ENCODE assay signal across 1 cellular context in the genomic region with DNA sequence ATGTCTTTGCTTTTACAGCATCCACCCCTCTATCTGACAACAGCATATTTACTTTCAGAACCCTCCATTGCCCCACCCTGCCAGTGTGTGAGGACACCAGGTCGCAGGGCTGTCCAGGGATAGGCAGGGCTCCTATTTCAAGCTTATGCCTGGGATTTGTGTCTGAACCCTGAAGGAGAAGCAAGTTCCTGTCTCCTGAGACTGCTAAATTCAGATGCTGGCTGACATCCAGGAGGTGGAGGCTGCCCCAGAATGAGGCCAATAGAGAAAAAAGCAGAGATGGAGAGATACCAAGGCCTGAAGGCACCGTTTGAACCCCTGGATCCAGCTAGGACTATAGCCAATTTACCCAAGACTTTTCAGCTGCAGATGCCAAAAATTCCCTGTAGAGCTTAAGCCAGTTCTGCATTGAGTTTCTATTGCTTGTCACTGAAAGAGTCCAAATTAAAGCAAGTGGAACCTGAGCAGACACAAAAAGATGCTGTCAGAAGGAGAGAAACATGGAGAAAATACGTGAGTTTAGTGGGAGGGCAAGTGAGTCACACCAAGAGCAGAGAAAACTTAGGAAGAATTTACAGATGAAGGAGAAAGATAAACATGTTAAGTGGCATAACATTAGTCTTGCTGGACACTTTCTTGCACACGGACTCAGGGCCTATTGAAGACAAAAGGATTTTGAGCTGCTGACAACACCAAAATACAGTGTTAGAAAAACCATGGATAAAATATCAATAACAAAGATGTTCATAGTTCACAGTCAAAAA.
A peak's percentile ranks its signal among the peaks of the same experiment; 100 is the strongest.
TF ChIP-seq lines count a peak whose summit lies in the region.

No MANE protein-coding gene starts in this region.

TF ChIP-seq in SK-N-SH, 30 proteins besides CTCF, POLR2A, EP300 and RAD21 (continued from another document):
- TF ChIP-seq, protein P1, sequence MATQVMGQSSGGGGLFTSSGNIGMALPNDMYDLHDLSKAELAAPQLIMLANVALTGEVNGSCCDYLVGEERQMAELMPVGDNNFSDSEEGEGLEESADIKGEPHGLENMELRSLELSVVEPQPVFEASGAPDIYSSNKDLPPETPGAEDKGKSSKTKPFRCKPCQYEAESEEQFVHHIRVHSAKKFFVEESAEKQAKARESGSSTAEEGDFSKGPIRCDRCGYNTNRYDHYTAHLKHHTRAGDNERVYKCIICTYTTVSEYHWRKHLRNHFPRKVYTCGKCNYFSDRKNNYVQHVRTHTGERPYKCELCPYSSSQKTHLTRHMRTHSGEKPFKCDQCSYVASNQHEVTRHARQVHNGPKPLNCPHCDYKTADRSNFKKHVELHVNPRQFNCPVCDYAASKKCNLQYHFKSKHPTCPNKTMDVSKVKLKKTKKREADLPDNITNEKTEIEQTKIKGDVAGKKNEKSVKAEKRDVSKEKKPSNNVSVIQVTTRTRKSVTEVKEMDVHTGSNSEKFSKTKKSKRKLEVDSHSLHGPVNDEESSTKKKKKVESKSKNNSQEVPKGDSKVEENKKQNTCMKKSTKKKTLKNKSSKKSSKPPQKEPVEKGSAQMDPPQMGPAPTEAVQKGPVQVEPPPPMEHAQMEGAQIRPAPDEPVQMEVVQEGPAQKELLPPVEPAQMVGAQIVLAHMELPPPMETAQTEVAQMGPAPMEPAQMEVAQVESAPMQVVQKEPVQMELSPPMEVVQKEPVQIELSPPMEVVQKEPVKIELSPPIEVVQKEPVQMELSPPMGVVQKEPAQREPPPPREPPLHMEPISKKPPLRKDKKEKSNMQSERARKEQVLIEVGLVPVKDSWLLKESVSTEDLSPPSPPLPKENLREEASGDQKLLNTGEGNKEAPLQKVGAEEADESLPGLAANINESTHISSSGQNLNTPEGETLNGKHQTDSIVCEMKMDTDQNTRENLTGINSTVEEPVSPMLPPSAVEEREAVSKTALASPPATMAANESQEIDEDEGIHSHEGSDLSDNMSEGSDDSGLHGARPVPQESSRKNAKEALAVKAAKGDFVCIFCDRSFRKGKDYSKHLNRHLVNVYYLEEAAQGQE (IDR thresholded peaks at IDR 0.05; ENCODE audit: low read depth, low read length): no peak
- TF ChIP-seq FOXM1 (IDR thresholded peaks at IDR 0.05; ENCODE audit: low read depth) (no peak), RXRA (IDR thresholded peaks at IDR 0.05; ENCODE audit: borderline replicate concordance, low read depth) (peak; percentile 42; the same call in 1 of the 2 replicates), NFIC (IDR thresholded peaks at IDR 0.05; ENCODE audit: borderline replicate concordance) (peak; percentile 47), GABPA (IDR thresholded peaks at IDR 0.05; ENCODE audit: low read depth) (no peak), EZH2phosphoT487 (IDR thresholded peaks at IDR 0.05; ENCODE audit: borderline replicate concordance, low read depth) (no peak)
- TF ChIP-seq, protein P2, sequence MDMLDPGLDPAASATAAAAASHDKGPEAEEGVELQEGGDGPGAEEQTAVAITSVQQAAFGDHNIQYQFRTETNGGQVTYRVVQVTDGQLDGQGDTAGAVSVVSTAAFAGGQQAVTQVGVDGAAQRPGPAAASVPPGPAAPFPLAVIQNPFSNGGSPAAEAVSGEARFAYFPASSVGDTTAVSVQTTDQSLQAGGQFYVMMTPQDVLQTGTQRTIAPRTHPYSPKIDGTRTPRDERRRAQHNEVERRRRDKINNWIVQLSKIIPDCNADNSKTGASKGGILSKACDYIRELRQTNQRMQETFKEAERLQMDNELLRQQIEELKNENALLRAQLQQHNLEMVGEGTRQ (IDR thresholded peaks at IDR 0.05; ENCODE audit: borderline replicate concordance, low read depth, low read length): no peak
